19 cellular contexts compared by ENCODE assay signal in genomic region chr4:11263208-11263607, GRCh38.
"Had no signal": no experiment of that assay in that cellular context is flagged by ENCODE, and none has a peak within 500 bp of the region (broad histone marks: within the 10 kb centered on the region; RNA-seq: fewer than 3 reads in every experiment).

No MANE protein-coding gene starts in this region.

- DNase-seq: activated CD4-positive, alpha-beta memory T cell treated with anti-CD3 and anti-CD28 coated beads, Interleukin-2, amount 10 ng/mL, durations not matched to agents 7 days and 5 days; activated CD4-positive, alpha-beta T cell treated with anti-CD3 and anti-CD28 coated beads, Interleukin-2, amount 10 ng/mL, durations not matched to agents 24 days and 14 days; activated CD8-positive, alpha-beta memory T cell treated with anti-CD3 and anti-CD28 coated beads, Interleukin-2, amount 10 ng/mL, durations not matched to agents 7 days and 5 days; activated effector memory CD4-positive, alpha-beta T cell treated with anti-CD3 and anti-CD28 coated beads, Interleukin-2, amount 50 U/mL, for 16 hours; activated naive CD4-positive, alpha-beta T cell treated with anti-CD3 and anti-CD28 coated beads, Interleukin-2, amount 10 ng/mL, durations not matched to agents 7 days and 5 days; activated T-cell treated with anti-CD3 and anti-CD28 coated beads for 4 hours; body of pancreas; erythroblast; foreskin fibroblast; heart right ventricle; immature natural killer cell; nephron progenitor cell; nucleus accumbens; right lobe of liver; stimulated activated CD4-positive, alpha-beta T cell treated with anti-CD3 and anti-CD28 coated beads, Interleukin-1b, Interleukin-23, amount 100 ng/mL, for 48 hours had no signal

- H3K4me3 ChIP-seq: body of pancreas, heart right ventricle, right lobe of liver, skin epidermis, tibial nerve had no signal

- H3K27me3 ChIP-seq: body of pancreas, heart right ventricle, right lobe of liver, tibial nerve had no signal

- ATAC-seq: activated CD4-positive, CD25-positive, alpha-beta regulatory T cell treated with anti-CD3 and anti-CD28 coated beads, Interleukin-2, amount 50 U/mL, for 24 hours; activated CD8-positive, alpha-beta memory T cell treated with anti-CD3 and anti-CD28 coated beads, Interleukin-2, amount 10 ng/mL, durations not matched to agents 7 days and 5 days; body of pancreas; heart right ventricle; right lobe of liver had no signal

- H3K27ac ChIP-seq: body of pancreas, heart right ventricle, right lobe of liver, skin epidermis, tibial nerve, VCaP had no signal

- H3K9me3 ChIP-seq: body of pancreas, right lobe of liver had no signal

- H3K36me3 ChIP-seq: heart right ventricle, right lobe of liver, tibial nerve had no signal

- H3K4me1 ChIP-seq: body of pancreas, heart right ventricle, right lobe of liver, tibial nerve had no signal
